ENCODE assay signal across 8 cellular contexts in genomic region chr15:74799843-74800558, GRCh38. TPM values are rescaled to one million over a fixed set of nuclear protein-coding genes. Genes with fewer than 3 reads are reported as not detected.
DNase-seq lines count a peak whose midpoint lies in the region; ATAC-seq and TF ChIP-seq lines count a peak whose summit lies in the region.

No MANE protein-coding gene starts in this region.

- BruUV-seq in Panc1 (replicated peaks; lab: Mats Ljungman, UMichigan): no TSS peak

- peaks cover 31% of the 10 kb centered on the region for H3K4me1 Mint-ChIP-seq in activated T-helper 17 cell treated with anti-CD3 and anti-CD28 coated beads, Interleukin-2, amount 50 U/mL, for 72 hours

- CTCF ChIA-PET in Panc1 (lab: Charles Lee): interaction anchor here (0.6 to 1.5 kb wide), 6 partner anchors 10 to 371 kb away, joined by 3 to 15 read pairs (median 6); no protein-coding TSS in a partner anchor

- H3K27me3 ChIP-seq in Panc1 (ENCODE audit: control insufficient read depth, insufficient read depth, low read length): no peaks in the 10 kb centered on the region
- H3K27me3 ChIP-seq in neutrophil: no peaks in the 10 kb centered on the region
- no peaks in the 10 kb centered on the region for H3K27me3 ChIP-seq in tibial artery

- peaks cover 93% of the 10 kb centered on the region for H3K36me3 Mint-ChIP-seq in activated T-helper 17 cell treated with anti-CD3 and anti-CD28 coated beads, Interleukin-2, amount 50 U/mL, for 72 hours (ENCODE audit: low read depth)

- H3K27ac Mint-ChIP-seq in activated T-helper 17 cell treated with anti-CD3 and anti-CD28 coated beads, Interleukin-2, amount 50 U/mL, for 72 hours: peak overlapping the region; percentile 63

- H3K9me3 Mint-ChIP-seq in activated T-helper 17 cell treated with anti-CD3 and anti-CD28 coated beads, Interleukin-2, amount 50 U/mL, for 72 hours: no peaks in the 10 kb centered on the region

- H3K4me1 ChIP-seq in Panc1 (ENCODE audit: control insufficient read depth, insufficient read depth, low read length) (peaks cover 7% of the 10 kb centered on the region; the same call in 1 of the 2 replicates), neutrophil (ENCODE audit: control insufficient read depth in 1 of 2, insufficient read depth in 1 of 2, low read depth in 1 of 2, low read length in 1 of 2) (peaks cover 31 to 37% of the 10 kb centered on the region in 2 experiments), tibial artery (peaks cover 0 to 15% (median 0%) of the 10 kb centered on the region in 4 donors)

- TF ChIP-seq CTCF in AG10803 (conservative IDR thresholded peaks at IDR 0.05; ENCODE audit: low read length) (peak; percentile 94), Panc1 (IDR thresholded peaks at IDR 0.05) (peak; percentile 99), neutrophil (IDR thresholded peaks at IDR 0.05) (peak; percentile 99), tibial artery (IDR thresholded peaks at IDR 0.05) (peak; percentile 91 to 95)

- in situ Hi-C loops in Panc1 (cut with HindIII; ENCODE audit: low pct_unique_long_range_greater_than_20kb, low sequenced_read_pairs): no loop called here

- H3K27ac ChIP-seq in Panc1 (ENCODE audit: low read length) (no peak overlapping the region), neutrophil (peak overlapping the region; percentile 90), tibial artery (no peak overlapping the region)

- H3K4me3 ChIP-seq in AG10803 (ENCODE audit: low read length) (no peak overlapping the region), Panc1 (ENCODE audit: low read depth in 2 of 2, low read length in 2 of 2) (no peak overlapping the region), neutrophil (ENCODE audit: low read depth in 1 of 2, low read length in 1 of 2) (peak overlapping the region; percentile 18 to 50), tibial artery (no peak overlapping the region)

- no peaks in the 10 kb centered on the region for H3K9me3 ChIP-seq in Panc1 (ENCODE audit: control insufficient read depth, insufficient read depth, low read depth, low read length)
- H3K9me3 ChIP-seq in neutrophil: no peaks in the 10 kb centered on the region
- H3K9me3 ChIP-seq in tibial artery: no peaks in the 10 kb centered on the region

- intact Hi-C loops in Panc1 (cut with micrococcal nuclease; ENCODE audit: unreplicated experiment): loop anchor here (2.0 kb wide), 1 partner anchor 29 kb away; no protein-coding TSS in a partner anchor
- intact Hi-C loops in tibial artery (cut with DNase I; ENCODE audit: low total_unique reads): no loop called here

- peak; percentile 46 for ATAC-seq in GM18873 (IDR thresholded peaks at IDR 0.05; ENCODE audit: low FRiP score, unreplicated experiment)
- ATAC-seq in HG03439 (IDR thresholded peaks at IDR 0.05; ENCODE audit: unreplicated experiment): peak; percentile 66
- peak; percentile 95 for ATAC-seq in Panc1
- peak; percentile 89 for ATAC-seq in activated T-helper 17 cell treated with anti-CD3 and anti-CD28 coated beads, Interleukin-2, amount 50 U/mL, for 72 hours (replicated peaks)

- no peaks in the 10 kb centered on the region for H3K27me3 Mint-ChIP-seq in activated T-helper 17 cell treated with anti-CD3 and anti-CD28 coated beads, Interleukin-2, amount 50 U/mL, for 72 hours

- POLR2A ChIA-PET in Panc1 (lab: Charles Lee): no interaction called here

- H3K4me3 Mint-ChIP-seq in activated T-helper 17 cell treated with anti-CD3 and anti-CD28 coated beads, Interleukin-2, amount 50 U/mL, for 72 hours: peak overlapping the region; percentile 40

- H3K36me3 ChIP-seq in Panc1 (ENCODE audit: control insufficient read depth, insufficient read depth, low read length) (peaks cover 2% of the 10 kb centered on the region; the same call in 1 of the 2 replicates), neutrophil (peaks cover 78% of the 10 kb centered on the region), tibial artery (peaks cover 15 to 62% (median 43%) of the 10 kb centered on the region in 3 donors)

- DNase-seq in AG10803 (ENCODE audit: low read depth): peak; percentile 47
- DNase-seq in Panc1 (ENCODE audit: low read depth, low spot score): peak; percentile 45
- DNase-seq in fibroblast of peridontal ligament (ENCODE audit: extremely low read depth): peak; percentile 57
- peak in 1 of 2 donors; percentile 68 for DNase-seq in tibial artery

RNA-seq across cellular contexts. Expression of gene LMAN1L, which starts 12.6 kb away (rescaled TPM):
- total RNA-seq in Panc1 (2021; ENCODE audit: unreplicated experiment): not detected
- not detected for polyA plus RNA-seq in Panc1 (2012; ENCODE audit: insufficient read length)
- 1 to 10 TPM in 1 of 2 donors, under 1 TPM in 1; 0.82 to 1.6 TPM for total RNA-seq in activated T-helper 17 cell treated with anti-CD3 and anti-CD28 coated beads, Interleukin-2, amount 50 U/mL, for 72 hours

RNA-seq across cellular contexts. Expression of gene CSK, which starts 18.1 kb away (rescaled TPM):
- total RNA-seq in Panc1 (2021; ENCODE audit: unreplicated experiment): 81.4 TPM
- 112 TPM for polyA plus RNA-seq in Panc1 (2012; ENCODE audit: insufficient read length)
- total RNA-seq in activated T-helper 17 cell treated with anti-CD3 and anti-CD28 coated beads, Interleukin-2, amount 50 U/mL, for 72 hours: 100 to 1,000 TPM; 176 to 316 TPM

RNA-seq across cellular contexts. Expression of gene CPLX3, which starts 26.4 kb away (rescaled TPM):
- total RNA-seq in Panc1 (2021; ENCODE audit: unreplicated experiment): not detected
- not detected for polyA plus RNA-seq in Panc1 (2012; ENCODE audit: insufficient read length)
- total RNA-seq in activated T-helper 17 cell treated with anti-CD3 and anti-CD28 coated beads, Interleukin-2, amount 50 U/mL, for 72 hours: under 1 TPM; 0.15 to 0.19 TPM

RNA-seq across cellular contexts. Expression of gene ULK3, which starts 43.0 kb away (rescaled TPM):
- 73.3 TPM for total RNA-seq in Panc1 (2021; ENCODE audit: unreplicated experiment)
- polyA plus RNA-seq in Panc1 (2012; ENCODE audit: insufficient read length): 55.5 TPM
- 10 to 100 TPM; 44.1 to 46.7 TPM for total RNA-seq in activated T-helper 17 cell treated with anti-CD3 and anti-CD28 coated beads, Interleukin-2, amount 50 U/mL, for 72 hours

RNA-seq across cellular contexts. Expression of gene CYP1A2, which starts 51.4 kb away (rescaled TPM):
- not detected for total RNA-seq in Panc1 (2021; ENCODE audit: unreplicated experiment)
- not detected for polyA plus RNA-seq in Panc1 (2012; ENCODE audit: insufficient read length)
- total RNA-seq in activated T-helper 17 cell treated with anti-CD3 and anti-CD28 coated beads, Interleukin-2, amount 50 U/mL, for 72 hours: not detected

Comparison
In these comparisons a context has a peak if more than half of its experiments do, and no peak if none do; other contexts are left out.
1. H3K4me3 ChIP-seq: peak in neutrophil (2 of 2); none in AG10803 (single experiment), Panc1 (0 of 2) and tibial artery (0 of 2).
2. Peak in every context shown above with its lines, with median percentiles within 50 percentile points of each other: CTCF ChIP-seq and ATAC-seq.